Comparison of ENCODE assay signal across 28 cellular contexts in the genomic region with DNA sequence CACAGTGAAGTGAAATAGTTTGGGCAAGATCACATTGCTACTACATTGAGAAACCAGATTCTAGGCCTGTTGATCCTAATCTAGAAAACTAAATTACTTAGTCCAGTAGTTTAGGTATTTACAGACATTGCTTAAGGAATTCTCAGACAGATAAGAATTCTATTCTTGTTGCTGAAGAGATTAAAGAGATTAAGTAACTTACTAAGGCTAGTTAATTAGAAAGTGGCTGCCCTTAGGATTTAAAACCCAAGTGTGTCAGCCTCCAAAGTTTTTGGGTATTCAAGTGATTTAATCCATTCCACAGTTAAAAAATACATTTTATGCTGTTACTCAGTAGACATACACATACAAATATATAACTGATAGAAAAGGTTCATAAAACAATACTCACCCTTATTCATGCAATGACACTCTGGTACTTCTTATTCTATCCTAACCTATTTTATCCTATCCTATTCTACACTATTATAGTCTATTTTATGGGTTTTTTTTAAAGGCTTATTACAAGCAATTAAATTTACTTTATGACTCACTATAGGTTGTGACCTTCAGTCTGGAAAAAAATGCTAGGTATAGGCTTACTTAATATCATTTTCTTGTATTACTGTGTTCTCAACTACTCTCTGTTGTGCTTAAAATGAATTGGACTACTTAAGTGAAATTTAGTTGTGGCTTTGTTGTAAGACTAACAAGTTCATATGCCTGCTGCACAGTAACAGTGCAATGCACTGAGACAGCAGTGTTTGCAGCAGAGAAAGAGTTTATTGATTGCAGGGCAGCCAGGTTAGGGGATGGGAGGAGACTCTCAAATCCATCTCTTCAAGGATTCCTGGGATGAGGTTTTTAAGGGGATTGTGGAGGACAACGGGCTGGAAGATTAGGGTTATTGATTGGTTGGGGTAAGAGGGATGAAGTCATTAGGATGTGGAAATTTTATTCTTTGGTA. TPM values are rescaled to one million over a fixed set of nuclear protein-coding genes. Genes with fewer than 3 reads are reported as not detected.
"Had no signal": no experiment of that assay in that cellular context is flagged by ENCODE, and none has a peak within 500 bp of the region (broad histone marks: within the 10 kb centered on the region; RNA-seq: fewer than 3 reads in every experiment).

No MANE protein-coding gene starts in this region.

- H3K27me3 ChIP-seq: brain microvascular endothelial cell, cardiac muscle cell had no signal

- H3K27ac Mint-ChIP-seq: activated CD4-positive, alpha-beta memory T cell treated with anti-CD3 and anti-CD28 coated beads, Interleukin-2, amount 10 ng/mL, durations not matched to agents 7 days and 5 days; activated CD4-positive, alpha-beta T cell treated with anti-CD3 and anti-CD28 coated beads for 36 hours; activated naive CD4-positive, alpha-beta T cell treated with anti-CD3 and anti-CD28 coated beads for 36 hours; activated naive CD8-positive, alpha-beta T cell; activated T-helper 17 cell treated with anti-CD3 and anti-CD28 coated beads, Interleukin-2, amount 50 U/mL, for 72 hours; T-cell had no signal

- ATAC-seq: activated CD4-positive, alpha-beta T cell treated with anti-CD3 and anti-CD28 coated beads for 36 hours; activated T-helper 17 cell treated with anti-CD3 and anti-CD28 coated beads, Interleukin-2, amount 50 U/mL, for 72 hours; T-cell had no signal

- H3K4me3 ChIP-seq: cardiac muscle cell, SK-N-MC had no signal

- DNase-seq: activated CD4-positive, alpha-beta memory T cell treated with anti-CD3 and anti-CD28 coated beads, Interleukin-2, amount 10 ng/mL, durations not matched to agents 7 days and 5 days; activated CD4-positive, alpha-beta T cell treated with anti-CD3 and anti-CD28 coated beads for 36 hours; activated CD4-positive, alpha-beta T cell treated with anti-CD3 and anti-CD28 coated beads, Interleukin-2, amount 50 U/mL, for 1 hour; activated gamma-delta T cell; activated naive CD4-positive, alpha-beta T cell treated with anti-CD3 and anti-CD28 coated beads for 36 hours; activated T-cell treated with anti-CD3 and anti-CD28 coated beads for 4 hours; activated T-cell treated with anti-CD3 and anti-CD28 coated beads, Interleukin-2, amount 50 U/mL, for 48 hours; brain microvascular endothelial cell; Kasumi-1; KBM-7; NCI-H1105 treated with DMSO at 0.1 percent for 48 hours; NCI-H146; NCI-H187 treated with DMSO at 0.1 percent for 48 hours; NCI-H2171; NCI-H2227 treated with DMSO at 0.1 percent for 48 hours; NCI-H446 treated with DMSO at 0.1 percent for 48 hours; NCI-H524 treated with DMSO at 0.1 percent for 48 hours; NCI-H774; SIG-M5; T-cell had no signal

- H3K27ac ChIP-seq: brain microvascular endothelial cell, cardiac muscle cell, SK-N-MC, VCaP had no signal

- H3K36me3 Mint-ChIP-seq: activated naive CD8-positive, alpha-beta T cell; T-cell had no signal

- H3K4me1 Mint-ChIP-seq: activated CD4-positive, alpha-beta memory T cell treated with anti-CD3 and anti-CD28 coated beads, Interleukin-2, amount 10 ng/mL, durations not matched to agents 7 days and 5 days; activated CD4-positive, alpha-beta T cell treated with anti-CD3 and anti-CD28 coated beads for 36 hours; activated T-helper 17 cell treated with anti-CD3 and anti-CD28 coated beads, Interleukin-2, amount 50 U/mL, for 72 hours; T-cell had no signal

- H3K36me3 ChIP-seq: brain microvascular endothelial cell, cardiac muscle cell had no signal

- H3K27me3 Mint-ChIP-seq: activated CD4-positive, alpha-beta memory T cell treated with anti-CD3 and anti-CD28 coated beads, Interleukin-2, amount 10 ng/mL, durations not matched to agents 7 days and 5 days; activated T-helper 17 cell treated with anti-CD3 and anti-CD28 coated beads, Interleukin-2, amount 50 U/mL, for 72 hours had no signal

- H3K4me3 Mint-ChIP-seq: activated CD4-positive, alpha-beta memory T cell treated with anti-CD3 and anti-CD28 coated beads, Interleukin-2, amount 10 ng/mL, durations not matched to agents 7 days and 5 days; activated CD4-positive, alpha-beta T cell treated with anti-CD3 and anti-CD28 coated beads for 36 hours; activated naive CD4-positive, alpha-beta T cell treated with anti-CD3 and anti-CD28 coated beads for 36 hours; activated naive CD8-positive, alpha-beta T cell; activated T-helper 17 cell treated with anti-CD3 and anti-CD28 coated beads, Interleukin-2, amount 50 U/mL, for 72 hours; T-cell had no signal

RNA-seq across cellular contexts. Expression of a gene that starts 10.7 kb away (rescaled TPM):
- total RNA-seq: activated CD4-positive, alpha-beta memory T cell treated with anti-CD3 and anti-CD28 coated beads, Interleukin-2, amount 10 ng/mL, durations not matched to agents 7 days and 5 days; activated CD4-positive, alpha-beta T cell treated with anti-CD3 and anti-CD28 coated beads for 36 hours; activated CD8-positive, alpha-beta memory T cell treated with anti-CD3 and anti-CD28 coated beads for 36 hours; activated naive CD4-positive, alpha-beta T cell treated with anti-CD3 and anti-CD28 coated beads for 36 hours; activated T-helper 17 cell treated with anti-CD3 and anti-CD28 coated beads, Interleukin-2, amount 50 U/mL, for 72 hours; cardiac muscle cell; RPMI7951; T-cell; T-helper 2 cell treated with Interferon-gamma antibody and Interleukin-4, amounts not matched to agents 100 ng/mL and 5 ng/mL, for 36 hours had no signal
